In the genomic region with DNA sequence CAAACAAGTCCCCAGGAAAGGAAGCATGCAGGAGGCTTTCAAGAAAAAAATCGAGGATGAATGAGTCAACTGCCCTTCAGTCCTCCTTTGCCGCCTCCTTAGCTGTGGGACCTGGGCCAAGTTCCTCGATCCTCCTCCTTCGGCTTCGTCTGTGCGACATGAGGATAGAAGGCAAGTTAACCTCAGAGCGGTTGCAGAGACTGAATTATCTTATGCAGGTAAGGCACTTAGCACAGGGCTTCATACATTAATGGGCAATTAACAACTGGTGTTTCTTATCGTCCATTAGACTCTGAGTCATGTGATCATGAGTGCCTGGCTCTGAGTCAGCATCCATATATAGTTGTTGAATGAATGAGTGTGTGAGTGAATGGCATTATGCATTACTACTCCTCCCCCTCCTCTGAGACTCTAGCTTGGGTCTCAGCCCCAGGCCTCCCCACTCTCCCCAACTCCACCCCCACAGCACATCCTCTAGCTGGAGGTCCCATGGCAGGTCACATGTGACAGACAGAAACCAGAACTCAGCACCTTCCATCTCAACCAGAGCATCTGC, we compare ENCODE assay signal across 1 cellular context.
TF ChIP-seq lines count a peak whose summit lies in the region.

No MANE protein-coding gene starts in this region.

TF ChIP-seq in K562, 482 proteins besides CTCF, POLR2A, EP300 and RAD21 (continued from another document and continues in another):
- no peak for TF ChIP-seq HLTF (IDR thresholded peaks at IDR 0.05)
- no peak for TF ChIP-seq ZNF696 (CRISPR knock-in tag; conservative IDR thresholded peaks at IDR 0.05)
- no peak for TF ChIP-seq TARDBP (IDR thresholded peaks at IDR 0.05)
- no peak for TF ChIP-seq POLR3G (IDR thresholded peaks at IDR 0.05; ENCODE audit: extremely low read depth, insufficient read length, insufficient replicate concordance)
- no peak for TF ChIP-seq LCOR (CRISPR knock-in tag; IDR thresholded peaks at IDR 0.05)
- no peak for TF ChIP-seq CCNT2 (IDR thresholded peaks at IDR 0.05; ENCODE audit: borderline replicate concordance, extremely low read depth, insufficient read length, low read depth, low read length)
- TF ChIP-seq, protein P1, sequence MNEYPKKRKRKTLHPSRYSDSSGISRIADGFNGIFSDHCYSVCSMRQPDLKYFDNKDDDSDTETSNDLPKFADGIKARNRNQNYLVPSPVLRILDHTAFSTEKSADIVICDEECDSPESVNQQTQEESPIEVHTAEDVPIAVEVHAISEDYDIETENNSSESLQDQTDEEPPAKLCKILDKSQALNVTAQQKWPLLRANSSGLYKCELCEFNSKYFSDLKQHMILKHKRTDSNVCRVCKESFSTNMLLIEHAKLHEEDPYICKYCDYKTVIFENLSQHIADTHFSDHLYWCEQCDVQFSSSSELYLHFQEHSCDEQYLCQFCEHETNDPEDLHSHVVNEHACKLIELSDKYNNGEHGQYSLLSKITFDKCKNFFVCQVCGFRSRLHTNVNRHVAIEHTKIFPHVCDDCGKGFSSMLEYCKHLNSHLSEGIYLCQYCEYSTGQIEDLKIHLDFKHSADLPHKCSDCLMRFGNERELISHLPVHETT (CRISPR knock-in tag; conservative IDR thresholded peaks at IDR 0.05 in 1 of 2, IDR thresholded peaks at IDR 0.05 in 1 of 2): no peak
- TF ChIP-seq ZFP1 (CRISPR knock-in tag; IDR thresholded peaks at IDR 0.05): no peak
- 0 out of 4 replicates have a peak, but pooled peaks of 1 of the 2 experiments have one; percentile 42 for TF ChIP-seq FOXK2 (conservative IDR thresholded peaks at IDR 0.05 in 1 of 2, IDR thresholded peaks at IDR 0.05 in 1 of 2; ENCODE audit: low read depth in 2 of 2)
- TF ChIP-seq, protein P2, sequence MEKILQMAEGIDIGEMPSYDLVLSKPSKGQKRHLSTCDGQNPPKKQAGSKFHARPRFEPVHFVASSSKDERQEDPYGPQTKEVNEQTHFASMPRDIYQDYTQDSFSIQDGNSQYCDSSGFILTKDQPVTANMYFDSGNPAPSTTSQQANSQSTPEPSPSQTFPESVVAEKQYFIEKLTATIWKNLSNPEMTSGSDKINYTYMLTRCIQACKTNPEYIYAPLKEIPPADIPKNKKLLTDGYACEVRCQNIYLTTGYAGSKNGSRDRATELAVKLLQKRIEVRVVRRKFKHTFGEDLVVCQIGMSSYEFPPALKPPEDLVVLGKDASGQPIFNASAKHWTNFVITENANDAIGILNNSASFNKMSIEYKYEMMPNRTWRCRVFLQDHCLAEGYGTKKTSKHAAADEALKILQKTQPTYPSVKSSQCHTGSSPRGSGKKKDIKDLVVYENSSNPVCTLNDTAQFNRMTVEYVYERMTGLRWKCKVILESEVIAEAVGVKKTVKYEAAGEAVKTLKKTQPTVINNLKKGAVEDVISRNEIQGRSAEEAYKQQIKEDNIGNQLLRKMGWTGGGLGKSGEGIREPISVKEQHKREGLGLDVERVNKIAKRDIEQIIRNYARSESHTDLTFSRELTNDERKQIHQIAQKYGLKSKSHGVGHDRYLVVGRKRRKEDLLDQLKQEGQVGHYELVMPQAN (IDR thresholded peaks at IDR 0.05; ENCODE audit: borderline replicate concordance): no peak
- TF ChIP-seq FOXP4 (CRISPR knock-in tag; IDR thresholded peaks at IDR 0.05; ENCODE audit: borderline replicate concordance): no peak
- TF ChIP-seq NBN (IDR thresholded peaks at IDR 0.05; ENCODE audit: low read depth): no peak
- no peak for TF ChIP-seq HINFP (tag; conservative IDR thresholded peaks at IDR 0.05; ENCODE audit: low read depth)
- 0 out of 2 replicates have a peak, but pooled peaks have one; percentile 18 for TF ChIP-seq MAFF (IDR thresholded peaks at IDR 0.05; ENCODE audit: low read length)
- peak; percentile 85; the same call in 1 of the 2 replicates for TF ChIP-seq JUND (IDR thresholded peaks at IDR 0.05; ENCODE audit: borderline replicate concordance, low read depth, low read length)
- TF ChIP-seq JUND (tag; IDR thresholded peaks at IDR 0.05; ENCODE audit: borderline replicate concordance, low read depth, low read length): peak; percentile 79; the same call in 1 of the 3 replicates
- TF ChIP-seq ZNF224 (CRISPR knock-in tag; IDR thresholded peaks at IDR 0.05): no peak
- TF ChIP-seq RBM34 (IDR thresholded peaks at IDR 0.05; ENCODE audit: borderline replicate concordance, insufficient read depth, low read length): no peak
- TF ChIP-seq AFF1 (IDR thresholded peaks at IDR 0.05; ENCODE audit: low read depth in 1 of 2, partially characterized antibody in 2 of 2): no peak
- TF ChIP-seq L3MBTL2 (IDR thresholded peaks at IDR 0.05): peak; percentile 69
- TF ChIP-seq SFPQ (IDR thresholded peaks at IDR 0.05; ENCODE audit: low read depth, low read length): no peak
- no peak for TF ChIP-seq ZNF551 (CRISPR knock-in tag; IDR thresholded peaks at IDR 0.05)
- no peak for TF ChIP-seq ZNF644 (tag; IDR thresholded peaks at IDR 0.05; ENCODE audit: low read depth)
- no peak for TF ChIP-seq ZBTB17 (CRISPR knock-in tag; IDR thresholded peaks at IDR 0.05)
- TF ChIP-seq CSDE1 (IDR thresholded peaks at IDR 0.05): no peak
- peak; percentile 62 for TF ChIP-seq ARID1B (IDR thresholded peaks at IDR 0.05)
- no peak for TF ChIP-seq KDM2B (CRISPR knock-in tag; IDR thresholded peaks at IDR 0.05)
- TF ChIP-seq POLR2AphosphoS5 (IDR thresholded peaks at IDR 0.05; ENCODE audit: control insufficient read depth, insufficient read depth, low read depth, low read length): no peak
- no peak for TF ChIP-seq ZNF3 (CRISPR knock-in tag; IDR thresholded peaks at IDR 0.05)
- no peak for TF ChIP-seq CHD4 (IDR thresholded peaks at IDR 0.05; ENCODE audit: insufficient read depth, insufficient replicate concordance, low read depth, low read length, poor library complexity, severe bottlenecking)
- TF ChIP-seq HDAC8 (tag; IDR thresholded peaks at IDR 0.05): no peak
- TF ChIP-seq, protein P3, sequence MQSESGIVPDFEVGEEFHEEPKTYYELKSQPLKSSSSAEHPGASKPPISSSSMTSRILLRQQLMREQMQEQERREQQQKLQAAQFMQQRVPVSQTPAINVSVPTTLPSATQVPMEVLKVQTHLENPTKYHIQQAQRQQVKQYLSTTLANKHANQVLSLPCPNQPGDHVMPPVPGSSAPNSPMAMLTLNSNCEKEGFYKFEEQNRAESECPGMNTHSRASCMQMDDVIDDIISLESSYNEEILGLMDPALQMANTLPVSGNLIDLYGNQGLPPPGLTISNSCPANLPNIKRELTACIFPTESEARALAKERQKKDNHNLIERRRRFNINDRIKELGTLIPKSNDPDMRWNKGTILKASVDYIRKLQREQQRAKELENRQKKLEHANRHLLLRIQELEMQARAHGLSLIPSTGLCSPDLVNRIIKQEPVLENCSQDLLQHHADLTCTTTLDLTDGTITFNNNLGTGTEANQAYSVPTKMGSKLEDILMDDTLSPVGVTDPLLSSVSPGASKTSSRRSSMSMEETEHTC (IDR thresholded peaks at IDR 0.05): peak; percentile 53; the same call in 1 of the 2 replicates
- TF ChIP-seq, protein P4, sequence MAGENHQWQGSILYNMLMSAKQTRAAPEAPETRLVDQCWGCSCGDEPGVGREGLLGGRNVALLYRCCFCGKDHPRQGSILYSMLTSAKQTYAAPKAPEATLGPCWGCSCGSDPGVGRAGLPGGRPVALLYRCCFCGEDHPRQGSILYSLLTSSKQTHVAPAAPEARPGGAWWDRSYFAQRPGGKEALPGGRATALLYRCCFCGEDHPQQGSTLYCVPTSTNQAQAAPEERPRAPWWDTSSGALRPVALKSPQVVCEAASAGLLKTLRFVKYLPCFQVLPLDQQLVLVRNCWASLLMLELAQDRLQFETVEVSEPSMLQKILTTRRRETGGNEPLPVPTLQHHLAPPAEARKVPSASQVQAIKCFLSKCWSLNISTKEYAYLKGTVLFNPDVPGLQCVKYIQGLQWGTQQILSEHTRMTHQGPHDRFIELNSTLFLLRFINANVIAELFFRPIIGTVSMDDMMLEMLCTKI (IDR thresholded peaks at IDR 0.05; ENCODE audit: partially characterized antibody): no peak
- TF ChIP-seq ZNF76 (CRISPR knock-in tag; IDR thresholded peaks at IDR 0.05; ENCODE audit: borderline replicate concordance): no peak
- no peak for TF ChIP-seq HDAC3 (IDR thresholded peaks at IDR 0.05; ENCODE audit: borderline replicate concordance, partially characterized antibody)
- TF ChIP-seq KAT8 (IDR thresholded peaks at IDR 0.05; ENCODE audit: low read depth): no peak
- no peak for TF ChIP-seq ZNF133 (CRISPR knock-in tag; IDR thresholded peaks at IDR 0.05)
- TF ChIP-seq ZNF384 (IDR thresholded peaks at IDR 0.05; ENCODE audit: low read depth, low read length): peak; percentile 32; the same call in 1 of the 2 replicates
- no peak for TF ChIP-seq FOXO4 (CRISPR knock-in tag; IDR thresholded peaks at IDR 0.05)
- no peak for TF ChIP-seq SRSF1 (IDR thresholded peaks at IDR 0.05; ENCODE audit: low read depth, low read length)
- peak; percentile 96 for TF ChIP-seq ATF3 (IDR thresholded peaks at IDR 0.05)
- peak; percentile 65; the same call in 1 of the 2 replicates for TF ChIP-seq ATF3 (CRISPR knock-in tag; conservative IDR thresholded peaks at IDR 0.05)
